8 cellular contexts compared by ENCODE assay signal in the genomic region with DNA sequence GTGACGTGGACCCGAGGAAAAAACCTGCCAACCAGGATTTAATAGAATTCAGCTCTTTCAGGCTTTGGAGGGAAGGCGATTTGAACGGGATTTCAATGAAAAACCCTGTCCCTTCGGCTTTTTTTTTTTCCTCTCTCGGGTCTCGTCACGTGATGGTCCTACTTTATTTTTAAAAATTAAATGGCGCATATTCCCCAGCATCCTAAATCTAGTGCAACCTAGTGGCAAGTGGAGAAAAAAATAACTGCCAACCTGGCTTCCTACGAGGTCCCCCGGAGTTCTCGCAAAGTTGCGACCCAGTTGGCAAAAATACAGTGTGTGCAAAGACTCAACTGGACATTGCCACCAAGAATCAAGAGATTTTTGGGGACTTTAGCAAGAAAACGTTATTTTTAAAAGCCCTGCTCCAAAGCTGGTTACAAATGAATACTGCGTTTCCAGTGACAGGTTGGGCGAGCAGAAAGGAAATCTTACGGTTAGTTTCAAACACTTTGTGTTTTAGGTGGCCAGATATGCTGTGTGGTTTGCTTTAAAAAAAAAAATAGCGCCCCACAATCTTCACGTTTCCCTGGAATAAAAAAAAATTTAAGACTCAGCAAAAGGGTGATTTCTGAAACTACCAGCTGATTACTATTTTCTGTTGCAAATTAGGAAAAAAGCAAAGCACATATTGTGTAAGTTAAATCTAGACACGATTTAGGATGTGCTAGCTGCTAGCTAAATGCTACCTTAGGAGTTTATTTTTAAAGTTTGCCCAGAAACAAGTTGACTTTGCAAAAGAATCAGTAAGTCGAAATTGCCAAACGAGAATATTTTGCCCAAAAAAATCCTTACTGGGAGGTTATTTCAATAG. TPM values are rescaled to one million over a fixed set of nuclear protein-coding genes. Genes with fewer than 3 reads are reported as not detected.
DNase-seq lines count a peak whose midpoint lies in the region; ATAC-seq and TF ChIP-seq lines count a peak whose summit lies in the region.

No MANE protein-coding gene starts in this region.

- H3K4me1 ChIP-seq in HEK293 (ENCODE audit: control insufficient read depth, insufficient read depth, low read length) (peaks cover 15% of the 10 kb centered on the region), esophagus muscularis mucosa (peaks cover 18 to 32% (median 28%) of the 10 kb centered on the region in 4 donors), muscle layer of duodenum (ENCODE audit: control insufficient read depth in 1 of 2, insufficient read depth in 2 of 2, low read length in 2 of 2) (peaks cover 7 to 28% of the 10 kb centered on the region in 2 donors)

- peaks cover 18% of the 10 kb centered on the region for H3K36me3 Mint-ChIP-seq in activated CD4-positive, alpha-beta memory T cell treated with anti-CD3 and anti-CD28 coated beads, Interleukin-2, amount 10 ng/mL, durations not matched to agents 7 days and 5 days (ENCODE audit: low read depth)

- ATAC-seq in GM18861 (IDR thresholded peaks at IDR 0.05; ENCODE audit: unreplicated experiment), result no peak

- WGBS in esophagus muscularis mucosa, result 8% methylated on average over 22 of the region's 22 CpGs

- H3K4me3 Mint-ChIP-seq in activated CD4-positive, alpha-beta memory T cell treated with anti-CD3 and anti-CD28 coated beads, Interleukin-2, amount 10 ng/mL, durations not matched to agents 7 days and 5 days, result peak overlapping the region; percentile 86

- H3K9me3 ChIP-seq in HEK293 (ENCODE audit: control insufficient read depth, insufficient read depth, low read depth, low read length) (no peaks in the 10 kb centered on the region), esophagus muscularis mucosa (no peaks in the 10 kb centered on the region), muscle layer of duodenum (ENCODE audit: control insufficient read depth in 1 of 2, low read length in 2 of 2) (no peaks in the 10 kb centered on the region)

- H3K36me3 ChIP-seq in HEK293 (ENCODE audit: control insufficient read depth in 2 of 2, insufficient read depth in 1 of 2, low read length in 2 of 2), result peaks cover under 1 to 6% of the 10 kb centered on the region in 2 experiments; a peak in 2 of 3 replicates
- H3K36me3 ChIP-seq in esophagus muscularis mucosa, result peaks cover 3 to 12% (median 6%) of the 10 kb centered on the region in 4 donors
- H3K36me3 ChIP-seq in muscle layer of duodenum (ENCODE audit: control insufficient read depth in 1 of 2, insufficient read depth in 2 of 2, low read length in 2 of 2), result peaks cover 4 to 7% of the 10 kb centered on the region in 2 donors

- intact Hi-C loops in esophagus muscularis mucosa (cut with DNase I) (no loop called here), posterior vena cava (cut with DNase I) (no loop called here)

- POLR2A ChIA-PET in HEK293 (lab: Yijun Ruan, JAX), result interaction anchor here (0.6 to 1.5 kb wide), 12 partner anchors 7 to 366 kb away, joined by 3 to 11 read pairs (median 4); no protein-coding TSS in a partner anchor
- POLR2A ChIA-PET in activated CD4-positive, alpha-beta memory T cell treated with anti-CD3 and anti-CD28 coated beads, Interleukin-2, amount 10 ng/mL, durations not matched to agents 7 days and 5 days (lab: Charles Lee), result interaction anchor here (0.6 to 5.2 kb wide), 19 partner anchors 8 to 125 kb away, joined by 3 to 50 read pairs (median 6); partner anchors contain the start of gene NDE1

- H3K27ac ChIP-seq in HEK293 (ENCODE audit: extremely low read depth, low read depth, low read length) (peak overlapping the region; percentile 98), esophagus muscularis mucosa (replicated peaks in 1 of 4) (peak overlapping the region; percentile 95 to 100 (median 98)), muscle layer of duodenum (ENCODE audit: low read length) (peak overlapping the region; percentile 99)

- TF ChIP-seq EP300 in esophagus muscularis mucosa (IDR thresholded peaks at IDR 0.05), result no peak

- H3K9me3 Mint-ChIP-seq in activated CD4-positive, alpha-beta memory T cell treated with anti-CD3 and anti-CD28 coated beads, Interleukin-2, amount 10 ng/mL, durations not matched to agents 7 days and 5 days, result no peaks in the 10 kb centered on the region

- no peaks in the 10 kb centered on the region for H3K27me3 Mint-ChIP-seq in activated CD4-positive, alpha-beta memory T cell treated with anti-CD3 and anti-CD28 coated beads, Interleukin-2, amount 10 ng/mL, durations not matched to agents 7 days and 5 days

- DNase-seq in COLO829 (ENCODE audit: low spot score) (peak; percentile 49), NCI-H460 (ENCODE audit: extremely low read depth, low read depth) (peak; percentile 67), esophagus muscularis mucosa (ENCODE audit: extremely low spot score) (no peak), posterior vena cava (ENCODE audit: low spot score) (no peak)
- DNase-seq in activated CD4-positive, alpha-beta memory T cell treated with anti-CD3 and anti-CD28 coated beads, Interleukin-2, amount 10 ng/mL, durations not matched to agents 7 days and 5 days, result peak; percentile 40

- H3K27ac Mint-ChIP-seq in activated CD4-positive, alpha-beta memory T cell treated with anti-CD3 and anti-CD28 coated beads, Interleukin-2, amount 10 ng/mL, durations not matched to agents 7 days and 5 days, result peak overlapping the region; percentile 93

- no peak for TF ChIP-seq POLR2A in esophagus muscularis mucosa (IDR thresholded peaks at IDR 0.05; ENCODE audit: low read depth)

- TF ChIP-seq CTCF in HEK293 (tag by site-specific recombination; IDR thresholded peaks at IDR 0.05) (peak; percentile 45; the same call in 1 of the 2 replicates), esophagus muscularis mucosa (IDR thresholded peaks at IDR 0.05) (peak; percentile 42 to 62 (median 54))

- H3K4me3 ChIP-seq in HEK293 (ENCODE audit: low read depth, low read length) (peak overlapping the region; percentile 93), esophagus muscularis mucosa (peak overlapping the region; percentile 77 to 94 (median 86)), muscle layer of duodenum (ENCODE audit: low read depth in 1 of 2, low read length in 2 of 2) (peak overlapping the region; percentile 90 to 97)

- H3K27me3 ChIP-seq in esophagus muscularis mucosa (peaks cover 0 to 4% (median 0%) of the 10 kb centered on the region in 4 donors), muscle layer of duodenum (ENCODE audit: low read depth, low read length) (no peaks in the 10 kb centered on the region)

- CTCF ChIA-PET in HEK293 (lab: Yijun Ruan, JAX), result interaction anchor here (0.6 to 2.5 kb wide), 12 partner anchors 9 to 490 kb away, joined by 3 to 10 read pairs (median 4); no protein-coding TSS in a partner anchor
- CTCF ChIA-PET in activated CD4-positive, alpha-beta memory T cell treated with anti-CD3 and anti-CD28 coated beads, Interleukin-2, amount 10 ng/mL, durations not matched to agents 7 days and 5 days (lab: Charles Lee), result interaction anchor here (0.7 to 2.0 kb wide), 10 partner anchors 10 to 216 kb away, joined by 3 to 10 read pairs (median 6); no protein-coding TSS in a partner anchor

- H3K4me1 Mint-ChIP-seq in activated CD4-positive, alpha-beta memory T cell treated with anti-CD3 and anti-CD28 coated beads, Interleukin-2, amount 10 ng/mL, durations not matched to agents 7 days and 5 days, result peaks cover 46% of the 10 kb centered on the region

TF ChIP-seq in HEK293, 187 proteins besides CTCF, POLR2A, EP300 and RAD21 (continues in another document):
- TF ChIP-seq ZNF76 (tag by site-specific recombination; IDR thresholded peaks at IDR 0.05; ENCODE audit: borderline replicate concordance, low read depth) (0 out of 2 replicates have a peak, but pooled peaks have one; percentile 13), ZNF23 (tag by site-specific recombination; IDR thresholded peaks at IDR 0.05; ENCODE audit: borderline replicate concordance) (no peak), ZNF473 (tag by site-specific recombination; IDR thresholded peaks at IDR 0.05) (no peak), ZNF114 (tag by site-specific recombination; IDR thresholded peaks at IDR 0.05) (no peak), ZNF664 (tag by site-specific recombination; IDR thresholded peaks at IDR 0.05) (peak; percentile 76), YY1 (tag by site-specific recombination; IDR thresholded peaks at IDR 0.05) (peak; percentile 39; the same call in 1 of the 2 replicates), ZXDB (tag by site-specific recombination; IDR thresholded peaks at IDR 0.05) (peak; percentile 28)
- TF ChIP-seq, protein P1, sequence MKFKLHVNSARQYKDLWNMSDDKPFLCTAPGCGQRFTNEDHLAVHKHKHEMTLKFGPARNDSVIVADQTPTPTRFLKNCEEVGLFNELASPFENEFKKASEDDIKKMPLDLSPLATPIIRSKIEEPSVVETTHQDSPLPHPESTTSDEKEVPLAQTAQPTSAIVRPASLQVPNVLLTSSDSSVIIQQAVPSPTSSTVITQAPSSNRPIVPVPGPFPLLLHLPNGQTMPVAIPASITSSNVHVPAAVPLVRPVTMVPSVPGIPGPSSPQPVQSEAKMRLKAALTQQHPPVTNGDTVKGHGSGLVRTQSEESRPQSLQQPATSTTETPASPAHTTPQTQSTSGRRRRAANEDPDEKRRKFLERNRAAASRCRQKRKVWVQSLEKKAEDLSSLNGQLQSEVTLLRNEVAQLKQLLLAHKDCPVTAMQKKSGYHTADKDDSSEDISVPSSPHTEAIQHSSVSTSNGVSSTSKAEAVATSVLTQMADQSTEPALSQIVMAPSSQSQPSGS (tag by site-specific recombination; IDR thresholded peaks at IDR 0.05; ENCODE audit: low read depth), result no peak

RNA-seq across cellular contexts. Expression of gene MARF1, which starts 0.7 kb away (rescaled TPM):
- 22.2 and 22.7 TPM in 2 replicates for total RNA-seq in NCI-H460 (2014; rRNA removed; shearing (Covaris generic))
- 9.0 and 12.6 TPM in 2 replicates for polyA plus RNA-seq in NCI-H460 (2014; cell fraction: nucleus; rRNA removed)
- total RNA-seq in activated CD4-positive, alpha-beta memory T cell treated with anti-CD3 and anti-CD28 coated beads, Interleukin-2, amount 10 ng/mL, durations not matched to agents 7 days and 5 days, result 10 to 100 TPM; 85.4 to 85.5 TPM
- total RNA-seq in esophagus muscularis mucosa (10 to 100 TPM; 36.6 to 57.3 (median 52.0) TPM), posterior vena cava (10 to 100 TPM; 58.3 to 60.6 TPM)

RNA-seq across cellular contexts. Expression of gene NDE1, which starts 6.4 kb away (rescaled TPM):
- 96.7 and 103 TPM in 2 replicates for total RNA-seq in NCI-H460 (2014; rRNA removed; shearing (Covaris generic))
- 39.1 and 42.8 TPM in 2 replicates for polyA plus RNA-seq in NCI-H460 (2014; cell fraction: nucleus; rRNA removed)
- total RNA-seq in activated CD4-positive, alpha-beta memory T cell treated with anti-CD3 and anti-CD28 coated beads, Interleukin-2, amount 10 ng/mL, durations not matched to agents 7 days and 5 days, result 100 to 1,000 TPM; 115 to 133 TPM
- total RNA-seq in esophagus muscularis mucosa (10 to 100 TPM; 46.1 to 94.9 (median 70.1) TPM), posterior vena cava (10 to 100 TPM; 32.3 to 38.1 TPM)

Comparison
In these comparisons a context has a peak if more than half of its experiments do, and no peak if none do; other contexts are left out.
1. DNase-seq: peak in COLO829 (single experiment), NCI-H460 (single experiment) and activated CD4-positive, alpha-beta memory T cell treated with anti-CD3 and anti-CD28 coated beads, Interleukin-2, amount 10 ng/mL, durations not matched to agents 7 days and 5 days (single experiment); none in esophagus muscularis mucosa (single experiment) and posterior vena cava (single experiment).
2. Peak in every context shown above with its lines, with median percentiles within 50 percentile points of each other: H3K27ac ChIP-seq and H3K4me3 ChIP-seq.